In the genomic region with DNA sequence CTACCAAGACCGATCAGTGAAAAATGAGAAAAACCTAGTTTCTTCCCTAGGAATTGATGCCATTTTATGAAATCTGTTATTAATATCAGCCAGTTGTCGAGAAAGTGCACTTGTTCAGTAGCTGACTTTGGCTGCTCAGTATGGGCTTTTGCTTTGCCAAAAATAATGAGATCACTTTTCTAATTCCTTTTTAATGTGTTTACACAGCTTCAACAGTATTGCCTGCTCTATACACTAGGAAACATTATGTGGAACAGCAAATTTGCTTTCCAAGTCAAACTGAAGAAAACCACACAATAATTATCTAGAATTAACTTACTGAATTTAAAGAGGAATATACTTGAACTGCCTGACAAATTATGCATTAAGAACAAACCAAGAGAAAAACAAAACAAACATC, we compare ENCODE assay signal across 19 cellular contexts. TPM values are rescaled to one million over a fixed set of nuclear protein-coding genes. Genes with fewer than 3 reads are reported as not detected.
A peak's percentile ranks its signal among the peaks of the same experiment; 100 is the strongest.
DNase-seq lines count a peak whose midpoint lies in the region; FAIRE-seq and TF ChIP-seq lines count a peak whose summit lies in the region.
"Had no signal": no experiment of that assay in that cellular context is flagged by ENCODE, and none has a peak within 500 bp of the region (broad histone marks: within the 10 kb centered on the region; RNA-seq: fewer than 3 reads in every experiment).

No MANE protein-coding gene starts in this region.

- H3K4me3 Mint-ChIP-seq in nephron (no peak overlapping the region), Calu3 (ENCODE audit: low read depth, unreplicated experiment) (no peak overlapping the region)
- H3K4me3 Mint-ChIP-seq: activated B cell treated with CpG ODN at 0.5 μM for 24 hours; activated CD8-positive, alpha-beta T cell treated with anti-CD3 and anti-CD28 coated beads, Interleukin-2, amount 10 ng/mL, durations not matched to agents 7 days and 5 days; activated naive CD8-positive, alpha-beta T cell treated with anti-CD3 and anti-CD28 coated beads, Interleukin-2, amount 50 U/mL, for 24 hours; stimulated activated naive CD8-positive, alpha-beta T cell treated with anti-CD3 and anti-CD28 coated beads, Interleukin-15, amount 100 ng/mL, for 72 hours; T-helper 1 cell treated with Interleukin-12 subunit alpha and Interleukin-12 subunit beta and Interleukin-4 antibody, amounts not matched to agents 30 μg/mL and 1 μg/mL, for 36 hours had no signal

- CTCF ChIA-PET in Calu3 (lab: Charles Lee): no interaction called here

- FAIRE-seq in H54 (lab: Jason Lieb, UNC): no peak
- FAIRE-seq: A204.1, GM19239 had no signal

- intact Hi-C loops in Calu3 (cut with micrococcal nuclease; ENCODE audit: unreplicated experiment): no loop called here

- H3K9me3 Mint-ChIP-seq in nephron (no peaks in the 10 kb centered on the region), Calu3 (ENCODE audit: low read depth, unreplicated experiment) (no peaks in the 10 kb centered on the region)
- H3K9me3 Mint-ChIP-seq: activated B cell treated with CpG ODN at 0.5 μM for 24 hours; activated naive CD8-positive, alpha-beta T cell treated with anti-CD3 and anti-CD28 coated beads, Interleukin-2, amount 50 U/mL, for 24 hours; stimulated activated naive CD8-positive, alpha-beta T cell treated with anti-CD3 and anti-CD28 coated beads, Interleukin-15, amount 100 ng/mL, for 72 hours; T-helper 1 cell treated with Interleukin-12 subunit alpha and Interleukin-12 subunit beta and Interleukin-4 antibody, amounts not matched to agents 30 μg/mL and 1 μg/mL, for 36 hours had no signal

- TF ChIP-seq POLR2A in H54 (IDR thresholded peaks at IDR 0.05; ENCODE audit: low read depth, low read length): no peak

- H3K36me3 Mint-ChIP-seq in nephron (ENCODE audit: low read depth) (no peaks in the 10 kb centered on the region), Calu3 (ENCODE audit: insufficient read depth, unreplicated experiment) (no peaks in the 10 kb centered on the region)

- peak; percentile 22 for DNase-seq in NCI-H1092 treated with DMSO at 0.1 percent for 48 hours (lab: John Stamatoyannopoulos, UW)
- no peak for DNase-seq in NCI-H1092 (lab: John Stamatoyannopoulos, UW)
- DNase-seq in NCI-H2029 treated with DMSO at 0.1 percent for 48 hours (lab: John Stamatoyannopoulos, UW): peak; percentile 10
- DNase-seq in astrocyte of the hippocampus (ENCODE audit: low read depth, low spot score): peak; percentile 22
- no peak for DNase-seq in Calu3
- DNase-seq in T-helper 1 cell: no peak
- DNase-seq in H54 (ENCODE audit: insufficient read length, low spot score): no peak
- DNase-seq: activated B cell treated with CpG ODN at 0.5 μM for 24 hours; activated CD8-positive, alpha-beta T cell treated with anti-CD3 and anti-CD28 coated beads, Interleukin-2, amount 10 ng/mL, durations not matched to agents 7 days and 5 days; activated naive CD8-positive, alpha-beta T cell treated with anti-CD3 and anti-CD28 coated beads, Interleukin-2, amount 50 U/mL, for 24 hours; central memory CD4-positive, alpha-beta T cell; effector CD8-positive, alpha-beta T cell; kidney glomerular epithelial cell; NCI-H2171; stimulated activated naive CD8-positive, alpha-beta T cell treated with anti-CD3 and anti-CD28 coated beads, Interleukin-15, amount 100 ng/mL, for 72 hours had no signal

- H3K4me1 Mint-ChIP-seq in nephron (peaks cover 32% of the 10 kb centered on the region), Calu3 (ENCODE audit: low read depth, unreplicated experiment) (no peaks in the 10 kb centered on the region)

- H3K27me3 Mint-ChIP-seq in nephron (ENCODE audit: low read depth) (peaks cover 5% of the 10 kb centered on the region), Calu3 (ENCODE audit: unreplicated experiment) (peaks cover 5% of the 10 kb centered on the region)

- BruUV-seq in Calu3 (replicated peaks; lab: Mats Ljungman, UMichigan): no TSS peak

- H3K27ac Mint-ChIP-seq in nephron (peak overlapping the region in 2 of 3 experiments; percentile 6 to 22), Calu3 (ENCODE audit: unreplicated experiment) (no peak overlapping the region)
- H3K27ac Mint-ChIP-seq: activated B cell treated with CpG ODN at 0.5 μM for 24 hours; activated CD8-positive, alpha-beta T cell treated with anti-CD3 and anti-CD28 coated beads, Interleukin-2, amount 10 ng/mL, durations not matched to agents 7 days and 5 days; activated naive CD8-positive, alpha-beta T cell treated with anti-CD3 and anti-CD28 coated beads, Interleukin-2, amount 50 U/mL, for 24 hours; stimulated activated naive CD8-positive, alpha-beta T cell treated with anti-CD3 and anti-CD28 coated beads, Interleukin-15, amount 100 ng/mL, for 72 hours; T-helper 1 cell treated with Interleukin-12 subunit alpha and Interleukin-12 subunit beta and Interleukin-4 antibody, amounts not matched to agents 30 μg/mL and 1 μg/mL, for 36 hours had no signal

- TF ChIP-seq CTCF in nephron (IDR thresholded peaks at IDR 0.05; ENCODE audit: unreplicated experiment in 3 of 3): no peak
- TF ChIP-seq CTCF in Calu3 (IDR thresholded peaks at IDR 0.05; ENCODE audit: unreplicated experiment): no peak

RNA-seq across cellular contexts. Expression of a gene that starts 34.4 kb away (rescaled TPM):
- not detected in 2 replicates for total RNA-seq in Calu3 (2022)
- total RNA-seq: activated B cell treated with CpG ODN at 0.5 μM for 24 hours had no signal

RNA-seq across cellular contexts. Expression of a gene that starts 53.2 kb away (rescaled TPM):
- 0.73 and 0.83 TPM in 2 replicates for total RNA-seq in Calu3 (2022)
- total RNA-seq: activated B cell treated with CpG ODN at 0.5 μM for 24 hours had no signal

Comparison
In these comparisons a context has a peak if more than half of its experiments do, and no peak if none do; other contexts are left out.
1. DNase-seq: peak in NCI-H1092 treated with DMSO at 0.1 percent for 48 hours (single experiment), NCI-H2029 treated with DMSO at 0.1 percent for 48 hours (single experiment) and astrocyte of the hippocampus (single experiment); none in NCI-H1092 (single experiment), Calu3 (single experiment), T-helper 1 cell (0 of 5) and H54 (single experiment).